16 cellular contexts compared by ENCODE assay signal in genomic region chr5:25955337-25955736, GRCh38.
"Had no signal": no experiment of that assay in that cellular context is flagged by ENCODE, and none has a peak within 500 bp of the region (broad histone marks: within the 10 kb centered on the region; RNA-seq: fewer than 3 reads in every experiment).

No MANE protein-coding gene starts in this region.

- H3K27ac Mint-ChIP-seq: activated naive CD8-positive, alpha-beta T cell; activated T-cell treated with anti-CD3 and anti-CD28 coated beads, Interleukin-2, amount 50 U/mL, for 24 hours had no signal

- H3K4me3 Mint-ChIP-seq: activated naive CD8-positive, alpha-beta T cell; activated T-cell treated with anti-CD3 and anti-CD28 coated beads, Interleukin-2, amount 50 U/mL, for 24 hours; neural crest cell had no signal

- H3K4me1 Mint-ChIP-seq: neural crest cell had no signal

- ATAC-seq: left colon; stimulated activated naive CD8-positive, alpha-beta T cell treated with anti-CD3 and anti-CD28 coated beads, Interleukin-15, Interleukin-2, amounts not matched to agents 100 U/mL and 50 U/mL, for 24 hours; upper lobe of right lung had no signal

- H3K4me3 ChIP-seq: breast epithelium, dorsolateral prefrontal cortex, esophagus muscularis mucosa, sigmoid colon, suprapubic skin, upper lobe of right lung had no signal

- DNase-seq: activated CD4-positive, alpha-beta T cell treated with anti-CD3 and anti-CD28 coated beads, Interleukin-2, amount 50 U/mL, for 4 hours; activated CD4-positive, CD25-positive, alpha-beta regulatory T cell treated with anti-CD3 and anti-CD28 coated beads, Interleukin-2, amount 50 U/mL, for 72 hours; activated effector memory CD4-positive, alpha-beta T cell treated with Interleukin-2 at 50 U/mL for 16 hours; activated T-cell treated with anti-CD3 and anti-CD28 coated beads, Interleukin-2, amount 50 U/mL, for 24 hours; dorsolateral prefrontal cortex; foreskin fibroblast; left colon; sigmoid colon; stimulated activated CD4-positive, alpha-beta T cell treated with anti-CD3 and anti-CD28 coated beads, Interleukin-2, amount 100 ng/mL, for 24 hours; stimulated activated naive CD8-positive, alpha-beta T cell treated with anti-CD3 and anti-CD28 coated beads, Interleukin-15, Interleukin-2, amounts not matched to agents 100 U/mL and 50 U/mL, for 24 hours; upper lobe of right lung had no signal

- H3K36me3 ChIP-seq: breast epithelium, esophagus muscularis mucosa, sigmoid colon, suprapubic skin, upper lobe of right lung had no signal

- H3K27me3 Mint-ChIP-seq: activated naive CD8-positive, alpha-beta T cell; activated T-cell treated with anti-CD3 and anti-CD28 coated beads, Interleukin-2, amount 50 U/mL, for 24 hours had no signal

- H3K27me3 ChIP-seq: breast epithelium, dorsolateral prefrontal cortex, esophagus muscularis mucosa, sigmoid colon, suprapubic skin, upper lobe of right lung had no signal

- H3K9me3 Mint-ChIP-seq: neural crest cell had no signal

- H3K27ac ChIP-seq: breast epithelium, dorsolateral prefrontal cortex, esophagus muscularis mucosa, sigmoid colon, suprapubic skin, upper lobe of right lung had no signal

- H3K9me3 ChIP-seq: breast epithelium, esophagus muscularis mucosa, sigmoid colon, suprapubic skin, upper lobe of right lung had no signal

- H3K4me1 ChIP-seq: breast epithelium, esophagus muscularis mucosa, sigmoid colon, suprapubic skin, upper lobe of right lung had no signal

- H3K36me3 Mint-ChIP-seq: activated naive CD8-positive, alpha-beta T cell had no signal
